7 cellular contexts compared by ENCODE assay signal in the genomic region with DNA sequence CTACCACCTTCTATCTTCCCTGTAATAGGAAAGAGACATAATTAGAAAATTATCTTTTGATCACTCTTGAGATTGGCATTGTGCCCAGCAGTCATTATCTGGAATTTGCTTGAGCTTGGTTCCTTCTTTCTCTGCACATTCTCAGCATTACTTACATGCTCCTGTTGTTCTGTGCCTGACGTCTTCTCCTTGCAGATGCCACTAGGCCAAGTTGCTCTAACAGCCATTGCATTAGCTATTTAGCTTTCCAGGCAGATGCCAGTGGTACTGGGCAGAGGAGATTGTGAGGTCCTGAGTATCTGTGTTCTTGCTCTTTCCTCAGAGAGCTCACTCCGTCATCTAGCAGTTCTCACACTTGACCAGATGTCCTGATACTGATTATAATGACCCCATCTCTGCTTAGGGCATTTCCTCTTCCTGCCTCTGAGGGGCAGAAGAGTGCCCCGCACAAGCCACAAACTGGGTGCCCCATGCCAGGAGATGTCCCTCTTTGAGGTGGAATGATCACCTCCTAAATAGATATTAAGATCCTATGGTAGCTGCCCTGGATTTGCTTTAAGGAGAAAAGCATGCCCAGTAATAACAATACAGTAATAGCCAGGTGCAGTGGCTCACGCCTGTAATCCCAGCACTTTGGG. TPM values are rescaled to one million over a fixed set of nuclear protein-coding genes. Genes with fewer than 3 reads are reported as not detected.
DNase-seq lines count a peak whose midpoint lies in the region; ATAC-seq and TF ChIP-seq lines count a peak whose summit lies in the region.
"Had no signal": no experiment of that assay in that cellular context is flagged by ENCODE, and none has a peak within 500 bp of the region (broad histone marks: within the 10 kb centered on the region; RNA-seq: fewer than 3 reads in every experiment).

No MANE protein-coding gene starts in this region.

- H3K4me1 Mint-ChIP-seq in type B pancreatic cell (ENCODE audit: unreplicated experiment) = peaks cover 17% of the 10 kb centered on the region

- H3K4me3 ChIP-seq in heart right ventricle = no peak overlapping the region

- no peaks in the 10 kb centered on the region for H3K27me3 ChIP-seq in heart right ventricle

- peaks cover 24% of the 10 kb centered on the region for H3K36me3 Mint-ChIP-seq in type B pancreatic cell

- intact Hi-C loops in heart right ventricle (cut with DNase I) = loop anchor here in 1 of 10 donors (5.0 kb wide), 1 partner anchor 52 kb away; a partner anchor contains a TSS
- intact Hi-C loops in left ventricle myocardium superior (cut with micrococcal nuclease) = no loop called here

- peak in 2 of 8 donors; percentile 19 to 28 for ATAC-seq in heart right ventricle
- no peak for ATAC-seq in left ventricle myocardium superior
- ATAC-seq in HG02884 (IDR thresholded peaks at IDR 0.05; ENCODE audit: unreplicated experiment) = no peak

- 65 to 67% methylated on average over 4 of the region's 4 CpGs for WGBS in heart right ventricle, 2 donors

- H3K27ac Mint-ChIP-seq in type B pancreatic cell = peak overlapping the region; percentile 33
- H3K27ac Mint-ChIP-seq: memory B cell had no signal

- DNase-seq in heart right ventricle (no peak), left ventricle myocardium superior (no peak), caudate nucleus (lab: John Stamatoyannopoulos, UW) (no peak), type B pancreatic cell (ENCODE audit: extremely low spot score, unreplicated experiment) (no peak), KG1 (lab: John Stamatoyannopoulos, UW) (no peak)

- H3K27me3 Mint-ChIP-seq in type B pancreatic cell = no peaks in the 10 kb centered on the region
- H3K27me3 Mint-ChIP-seq: memory B cell had no signal

- no peaks in the 10 kb centered on the region for H3K9me3 ChIP-seq in heart right ventricle

- peaks cover 0 to 95% (median 42%) of the 10 kb centered on the region in 9 donors for H3K36me3 ChIP-seq in heart right ventricle

- H3K4me1 ChIP-seq in heart right ventricle = peaks cover 20 to 80% (median 48%) of the 10 kb centered on the region in 9 donors

- no peak overlapping the region for H3K4me3 Mint-ChIP-seq in type B pancreatic cell
- H3K4me3 Mint-ChIP-seq: memory B cell had no signal

- peak overlapping the region in 7 of 10 donors; percentile 9 to 88 (median 25) for H3K27ac ChIP-seq in heart right ventricle
- H3K27ac ChIP-seq in caudate nucleus (ENCODE audit: low read depth, low read length) = peak overlapping the region; percentile 17

- TF ChIP-seq CTCF in heart right ventricle (IDR thresholded peaks at IDR 0.05) (peak in 7 of 9 donors; percentile 27 to 53 (median 39)), type B pancreatic cell (conservative IDR thresholded peaks at IDR 0.05) (peak; percentile 40)

- no peaks in the 10 kb centered on the region for H3K9me3 Mint-ChIP-seq in type B pancreatic cell
- H3K9me3 Mint-ChIP-seq: memory B cell had no signal

RNA-seq across cellular contexts. Expression of a gene that starts 30.7 kb away (rescaled TPM):
- total RNA-seq in heart right ventricle (100 to 1,000 TPM in 7 of 10 donors, 10 to 100 TPM in 3; 59.0 to 268 (median 140) TPM), left ventricle myocardium superior (65.2 TPM), type B pancreatic cell (ENCODE audit: low replicate concordance) (58.2 and 80.8 TPM in 2 replicates)
- polyA plus RNA-seq in heart right ventricle = 10 to 100 TPM; 28.4 to 38.7 TPM

RNA-seq across cellular contexts. Expression of a gene that starts 31.1 kb away (rescaled TPM):
- total RNA-seq in heart right ventricle (1 to 10 TPM; 5.0 to 8.9 (median 6.7) TPM), left ventricle myocardium superior (7.1 TPM), type B pancreatic cell (ENCODE audit: low replicate concordance) (14.9 and 16.1 TPM in 2 replicates)
- 1 to 10 TPM; 6.2 to 6.7 TPM for polyA plus RNA-seq in heart right ventricle

RNA-seq across cellular contexts. Expression of a gene that starts 49.3 kb away (rescaled TPM):
- under 1 TPM in 2 of 10 donors, not detected in 8; 0.23 to 0.31 TPM for total RNA-seq in heart right ventricle
- under 1 TPM; 0.04 to 0.15 TPM for polyA plus RNA-seq in heart right ventricle
- total RNA-seq in left ventricle myocardium superior = not detected
- total RNA-seq in type B pancreatic cell (ENCODE audit: low replicate concordance) = 9.5 and 12.1 TPM in 2 replicates

RNA-seq across cellular contexts. Expression of a gene that starts 52.4 kb away (rescaled TPM):
- total RNA-seq in heart right ventricle (10 to 100 TPM; 35.7 to 50.6 (median 42.5) TPM), left ventricle myocardium superior (34.4 TPM), type B pancreatic cell (ENCODE audit: low replicate concordance) (67.3 and 67.7 TPM in 2 replicates)
- polyA plus RNA-seq in heart right ventricle = 10 to 100 TPM; 25.8 to 28.6 TPM

RNA-seq across cellular contexts. Expression of a gene that starts 52.7 kb away (rescaled TPM):
- total RNA-seq in heart right ventricle = 1 to 10 TPM; 2.6 to 4.4 (median 3.2) TPM
- polyA plus RNA-seq in heart right ventricle = 1 to 10 TPM; 1.7 to 2.5 TPM
- total RNA-seq in left ventricle myocardium superior = 3.1 TPM
- 8.5 and 8.7 TPM in 2 replicates for total RNA-seq in type B pancreatic cell (ENCODE audit: low replicate concordance)
